In genomic region chr6:99603421-99604160, GRCh38 we compare ENCODE assay signal across 1 cellular context.
TF ChIP-seq lines count a peak whose summit lies in the region.

No MANE protein-coding gene starts in this region.

TF ChIP-seq in H1, 55 proteins besides CTCF, POLR2A, EP300 and RAD21 (continued from another document):
- TF ChIP-seq NANOG (IDR thresholded peaks at IDR 0.05; ENCODE audit: insufficient read depth, low read depth, low read length, poor library complexity, severe bottlenecking) (no peak), JUND (IDR thresholded peaks at IDR 0.05; ENCODE audit: low read length) (peak; percentile 46; the same call in 1 of the 2 replicates), CHD7 (IDR thresholded peaks at IDR 0.05; ENCODE audit: insufficient replicate concordance, low read length) (no peak), GABPA (IDR thresholded peaks at IDR 0.05; ENCODE audit: borderline replicate concordance, insufficient read depth, low read length) (no peak; the same call in 1 of the 2 replicates), EGR1 (IDR thresholded peaks at IDR 0.05; ENCODE audit: borderline replicate concordance, low read depth, low read length) (no peak), SRF (IDR thresholded peaks at IDR 0.05; ENCODE audit: low read depth, low read length) (no peak), SIX5 (IDR thresholded peaks at IDR 0.05; ENCODE audit: low read depth, low read length) (no peak), HDAC6 (IDR thresholded peaks at IDR 0.05; ENCODE audit: low read depth, low read length) (no peak), CTBP2 (IDR thresholded peaks at IDR 0.05; ENCODE audit: borderline replicate concordance, insufficient read depth, insufficient read length, low read length) (peak; percentile 95), MAX (IDR thresholded peaks at IDR 0.05) (peak; percentile 93), KDM1A (IDR thresholded peaks at IDR 0.05; ENCODE audit: borderline replicate concordance, low read length) (no peak), ZNF274 (IDR thresholded peaks at IDR 0.05; ENCODE audit: borderline replicate concordance, extremely low read depth, low read length) (no peak), EZH2 (IDR thresholded peaks at IDR 0.05; ENCODE audit: low read depth, low read length, severe bottlenecking) (peak; percentile 74), ATF3 (IDR thresholded peaks at IDR 0.05; ENCODE audit: insufficient read depth, low read depth, low read length) (no peak), SP4 (IDR thresholded peaks at IDR 0.05; ENCODE audit: low read length) (no peak), TCF12 (IDR thresholded peaks at IDR 0.05; ENCODE audit: low read depth, low read length) (no peak), CHD2 (IDR thresholded peaks at IDR 0.05; ENCODE audit: low read length) (no peak), SIRT6 (IDR thresholded peaks at IDR 0.05; ENCODE audit: low read length) (no peak), GTF2F1 (IDR thresholded peaks at IDR 0.05; ENCODE audit: borderline replicate concordance, low read depth, low read length) (no peak), RXRA (IDR thresholded peaks at IDR 0.05; ENCODE audit: insufficient read depth, low read depth, low read length) (no peak), BCL11A (IDR thresholded peaks at IDR 0.05; ENCODE audit: low read depth in 2 of 2, low read length in 2 of 2) (no peak), FOSL1 (IDR thresholded peaks at IDR 0.05; ENCODE audit: insufficient read depth, low read depth, low read length) (no peak), SP2 (IDR thresholded peaks at IDR 0.05; ENCODE audit: low read length) (no peak), YY1 (IDR thresholded peaks at IDR 0.05; ENCODE audit: low read depth, low read length) (no peak), POLR2AphosphoS5 (IDR thresholded peaks at IDR 0.05; ENCODE audit: low read depth, low read length) (no peak), RNF2 (IDR thresholded peaks at IDR 0.05; ENCODE audit: borderline replicate concordance, low read depth, low read length, missing control alignments, poor library complexity, severe bottlenecking) (peak; percentile 91), TEAD4 (IDR thresholded peaks at IDR 0.05; ENCODE audit: low read depth, low read length) (peak; percentile 48; the same call in 1 of the 2 replicates), CBX5 (IDR thresholded peaks at IDR 0.05; ENCODE audit: low read depth, low read length) (no peak), JUN (IDR thresholded peaks at IDR 0.05; ENCODE audit: low read depth, low read length) (no peak), SIN3A (conservative IDR thresholded peaks at IDR 0.05 in 1 of 2, IDR thresholded peaks at IDR 0.05 in 1 of 2; ENCODE audit: low read depth in 1 of 2, low read length in 2 of 2) (no peak), PHF8 (conservative IDR thresholded peaks at IDR 0.05; ENCODE audit: low read depth, low read length) (no peak), KDM5A (IDR thresholded peaks at IDR 0.05; ENCODE audit: low read length) (no peak), TAF7 (optimal IDR thresholded peaks at IDR 0.05; ENCODE audit: borderline replicate concordance, low read depth, low read length) (no peak), BACH1 (IDR thresholded peaks at IDR 0.05; ENCODE audit: low read length) (no peak), NRF1 (IDR thresholded peaks at IDR 0.05; ENCODE audit: low read depth, low read length) (no peak), RBBP5 (IDR thresholded peaks at IDR 0.05; ENCODE audit: borderline replicate concordance, low read depth, low read length) (peak; percentile 51; the same call in 1 of the 2 replicates), MAFK (IDR thresholded peaks at IDR 0.05; ENCODE audit: low read depth, low read length) (no peak), SP1 (IDR thresholded peaks at IDR 0.05; ENCODE audit: low read depth, low read length) (no peak), ASH2L (IDR thresholded peaks at IDR 0.05; ENCODE audit: low read length) (peak; percentile 30), SAP30 (IDR thresholded peaks at IDR 0.05; ENCODE audit: insufficient read depth, insufficient replicate concordance, low read length) (no peak), KDM4A (IDR thresholded peaks at IDR 0.05; ENCODE audit: low read depth, low read length, severe bottlenecking) (peak; percentile 82), CHD1 (IDR thresholded peaks at IDR 0.05; ENCODE audit: low read depth, low read length) (no peak), CREB1 (IDR thresholded peaks at IDR 0.05) (0 out of 2 replicates have a peak, but pooled peaks have one; percentile 14), CEBPB (IDR thresholded peaks at IDR 0.05; ENCODE audit: low read depth, low read length) (no peak), RFX5 (IDR thresholded peaks at IDR 0.05; ENCODE audit: borderline replicate concordance, low read depth, low read length) (no peak)
- TF ChIP-seq, protein P1, sequence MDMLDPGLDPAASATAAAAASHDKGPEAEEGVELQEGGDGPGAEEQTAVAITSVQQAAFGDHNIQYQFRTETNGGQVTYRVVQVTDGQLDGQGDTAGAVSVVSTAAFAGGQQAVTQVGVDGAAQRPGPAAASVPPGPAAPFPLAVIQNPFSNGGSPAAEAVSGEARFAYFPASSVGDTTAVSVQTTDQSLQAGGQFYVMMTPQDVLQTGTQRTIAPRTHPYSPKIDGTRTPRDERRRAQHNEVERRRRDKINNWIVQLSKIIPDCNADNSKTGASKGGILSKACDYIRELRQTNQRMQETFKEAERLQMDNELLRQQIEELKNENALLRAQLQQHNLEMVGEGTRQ (IDR thresholded peaks at IDR 0.05; ENCODE audit: low read length): peak; percentile 9; the same call in 1 of the 2 replicates
